Comparison of ENCODE assay signal across 10 cellular contexts in genomic region chr9:86350006-86350755, GRCh38. TPM values are rescaled to one million over a fixed set of nuclear protein-coding genes. Genes with fewer than 3 reads are reported as not detected.
DNase-seq lines count a peak whose midpoint lies in the region; TF ChIP-seq lines count a peak whose summit lies in the region.
"Had no signal": no experiment of that assay in that cellular context is flagged by ENCODE, and none has a peak within 500 bp of the region (broad histone marks: within the 10 kb centered on the region; RNA-seq: fewer than 3 reads in every experiment).

No MANE protein-coding gene starts in this region.

- no peaks in the 10 kb centered on the region for H3K9me2 ChIP-seq in MM.1S (replicated peaks; ENCODE audit: insufficient read depth, low read length)

- H2AFZ ChIP-seq in MM.1S (ENCODE audit: low read length) = no peak overlapping the region

- H3K79me2 ChIP-seq in MM.1S (ENCODE audit: low read length) = peaks cover 81% of the 10 kb centered on the region

- H3K9ac ChIP-seq in BLaER1 treated with 17β-estradiol and CSF1 and Interleukin-3, amounts not matched to agents 10 nM and 100 nM = peak overlapping the region; percentile 47 to 97 (median 94); a peak in 19 of 22 replicates
- H3K9ac ChIP-seq in MM.1S (ENCODE audit: low read length) = no peak overlapping the region; the same call in 1 of the 2 replicates
- H3K9ac ChIP-seq in endodermal cell (ENCODE audit: extremely low read depth, low read length, poor library complexity, severe bottlenecking) = no peak overlapping the region

- H3K36me3 ChIP-seq in BLaER1 treated with 17β-estradiol and CSF1 and Interleukin-3, amounts not matched to agents 10 nM and 100 nM = peaks cover 13 to 80% (median 53%) of the 10 kb centered on the region in 11 experiments
- H3K36me3 ChIP-seq in MM.1S (replicated peaks; ENCODE audit: insufficient read depth, low read length) (peaks cover 10% of the 10 kb centered on the region; the same call in 1 of the 2 replicates), endodermal cell (ENCODE audit: control insufficient read depth, insufficient read depth, low read length) (peaks cover 43% of the 10 kb centered on the region), esophagus squamous epithelium (peaks cover 0 to 56% (median 4%) of the 10 kb centered on the region in 3 donors), H7 (replicated peaks; ENCODE audit: control insufficient read depth, insufficient read depth, low read length) (no peaks in the 10 kb centered on the region; the same call in none of the 2 replicates)

- intact Hi-C loops in esophagus squamous epithelium (cut with DNase I) = loop anchor here (10.0 kb wide), 1 partner anchor 65 kb away; the partner anchor contains the start of gene ISCA1

- no peak for TF ChIP-seq POLR2A in esophagus squamous epithelium (IDR thresholded peaks at IDR 0.05)

- H3K9me3 Mint-ChIP-seq in endodermal cell = no peaks in the 10 kb centered on the region

- WGBS in endodermal cell (ENCODE audit: insufficient coverage in 1 of 2, insufficient read length in 1 of 2), 2 experiments = 92 to 94% methylated on average over 6 to 11 of the region's 12 CpGs
- 74 to 76% methylated on average over 12 of the region's 12 CpGs for WGBS in esophagus squamous epithelium, 2 donors

- no peak overlapping the region for H3K27ac Mint-ChIP-seq in endodermal cell

- H3K27ac ChIP-seq in BLaER1 treated with 17β-estradiol and CSF1 and Interleukin-3, amounts not matched to agents 10 nM and 100 nM = peak overlapping the region; percentile 85 to 97 (median 93); a peak in 21 of 22 replicates
- H3K27ac ChIP-seq in MM.1S (ENCODE audit: low read length) (no peak overlapping the region), endodermal cell (ENCODE audit: low read depth, low read length) (no peak overlapping the region), esophagus squamous epithelium (no peak overlapping the region)

- H3K9me3 ChIP-seq in BLaER1 treated with 17β-estradiol and CSF1 and Interleukin-3, amounts not matched to agents 10 nM and 100 nM (replicated peaks in 1 of 11) = peaks cover 0 to 6% (median 0%) of the 10 kb centered on the region in 11 experiments; a peak in 2 of 22 replicates
- H3K9me3 ChIP-seq in MM.1S (replicated peaks; ENCODE audit: insufficient read depth, low read length) = no peaks in the 10 kb centered on the region
- no peaks in the 10 kb centered on the region for H3K9me3 ChIP-seq in endodermal cell (ENCODE audit: control insufficient read depth, low read length)
- H3K9me3 ChIP-seq in esophagus squamous epithelium = no peaks in the 10 kb centered on the region

- peaks cover 38 to 66% (median 56%) of the 10 kb centered on the region in 10 experiments for H3K4me1 ChIP-seq in BLaER1 treated with 17β-estradiol and CSF1 and Interleukin-3, amounts not matched to agents 10 nM and 100 nM
- 0 out of 2 replicates have a peak, but pooled peaks cover 3% of the 10 kb centered on the region for H3K4me1 ChIP-seq in MM.1S (ENCODE audit: low read length)
- H3K4me1 ChIP-seq in endodermal cell (ENCODE audit: control insufficient read depth, insufficient read depth, low read length) = no peaks in the 10 kb centered on the region
- peaks cover 3 to 82% (median 47%) of the 10 kb centered on the region in 3 donors for H3K4me1 ChIP-seq in esophagus squamous epithelium

- DNase-seq in GM20000 (ENCODE audit: low spot score) (peak; percentile 48), MM.1S (no peak), endodermal cell (no peak), D341Med (ENCODE audit: low spot score) (no peak), esophagus squamous epithelium (lab: John Stamatoyannopoulos, UW) (no peak), H7 (no peak)
- no peak for DNase-seq in central memory CD4-positive, alpha-beta T cell
- DNase-seq: left cardiac atrium; stimulated activated CD8-positive, alpha-beta memory T cell treated with anti-CD3 and anti-CD28 coated beads, Interleukin-4, amount 100 ng/mL, for 48 hours had no signal

- peaks cover 31% of the 10 kb centered on the region for H3K36me3 Mint-ChIP-seq in endodermal cell (ENCODE audit: low read depth)

- peak overlapping the region; percentile 28 to 95 (median 86); a peak in 18 of 20 replicates for H3K4me3 ChIP-seq in BLaER1 treated with 17β-estradiol and CSF1 and Interleukin-3, amounts not matched to agents 10 nM and 100 nM
- H3K4me3 ChIP-seq in MM.1S (ENCODE audit: low read length) (peak overlapping the region; percentile 93), endodermal cell (ENCODE audit: low read length) (peak overlapping the region; percentile 63), esophagus squamous epithelium (peak overlapping the region in 2 of 4 donors; percentile 81 to 82), H7 (ENCODE audit: insufficient read depth, low read depth, low read length) (no peak overlapping the region)

- peaks cover 29% of the 10 kb centered on the region for H3F3A ChIP-seq in MM.1S (ENCODE audit: insufficient read depth, low read length)

- peaks cover 0 to 7% (median 5%) of the 10 kb centered on the region in 11 experiments; a peak in 9 of 22 replicates for H3K27me3 ChIP-seq in BLaER1 treated with 17β-estradiol and CSF1 and Interleukin-3, amounts not matched to agents 10 nM and 100 nM
- H3K27me3 ChIP-seq in MM.1S (replicated peaks; ENCODE audit: insufficient read depth, low read length) (no peaks in the 10 kb centered on the region), endodermal cell (ENCODE audit: control insufficient read depth, insufficient read depth, low read length, poor library complexity, severe bottlenecking) (no peaks in the 10 kb centered on the region), esophagus squamous epithelium (no peaks in the 10 kb centered on the region), H7 (ENCODE audit: control insufficient read depth, insufficient read depth, low read length) (peaks cover 2% of the 10 kb centered on the region; the same call in 1 of the 2 replicates)

- peaks cover 9 to 76% (median 45%) of the 10 kb centered on the region in 11 experiments; a peak in 16 of 22 replicates for H4K20me1 ChIP-seq in BLaER1 treated with 17β-estradiol and CSF1 and Interleukin-3, amounts not matched to agents 10 nM and 100 nM
- H4K20me1 ChIP-seq in MM.1S (ENCODE audit: insufficient read depth, low read length) = peaks cover 3% of the 10 kb centered on the region; the same call in 1 of the 2 replicates

- peak overlapping the region; percentile 88 to 99 (median 94) for H3K4me2 ChIP-seq in BLaER1 treated with 17β-estradiol and CSF1 and Interleukin-3, amounts not matched to agents 10 nM and 100 nM
- H3K4me2 ChIP-seq in MM.1S (ENCODE audit: low read depth, low read length) = peak overlapping the region; percentile 31; the same call in 1 of the 2 replicates

- H3K27me3 Mint-ChIP-seq in endodermal cell (ENCODE audit: insufficient read depth) = peaks cover 5% of the 10 kb centered on the region

- H3K4me3 Mint-ChIP-seq in endodermal cell = no peak overlapping the region

- TF ChIP-seq CTCF in GM20000 (IDR thresholded peaks at IDR 0.05; ENCODE audit: extremely low read depth, missing control alignments) = no peak
- TF ChIP-seq CTCF in MM.1S (IDR thresholded peaks at IDR 0.05; ENCODE audit: low read length) = no peak
- TF ChIP-seq CTCF in endodermal cell (conservative IDR thresholded peaks at IDR 0.05) = no peak
- no peak for TF ChIP-seq CTCF in esophagus squamous epithelium (IDR thresholded peaks at IDR 0.05)

- H3K4me1 Mint-ChIP-seq in endodermal cell = peaks cover 15% of the 10 kb centered on the region

RNA-seq across cellular contexts. Expression of gene TUT7, which starts 4.0 kb away (rescaled TPM):
- total RNA-seq in endodermal cell (10 to 100 TPM; 25.8 to 38.3 TPM), esophagus squamous epithelium (10 to 100 TPM; 34.3 to 71.0 (median 54.9) TPM)
- polyA plus RNA-seq in endodermal cell (2013, experiment 1 of 2) = 14.5 TPM
- polyA plus RNA-seq in endodermal cell (2013, experiment 2 of 2) = 19.5 TPM
- total RNA-seq in H7 (2014; rRNA removed; shearing (Covaris generic)) = 12.9 and 13.1 TPM in 2 replicates

Comparison
In these comparisons a context has a peak if more than half of its experiments do, and no peak if none do; other contexts are left out.
1. H3K27ac ChIP-seq: peak in BLaER1 treated with 17β-estradiol and CSF1 and Interleukin-3, amounts not matched to agents 10 nM and 100 nM (11 of 11); none in MM.1S (single experiment), endodermal cell (single experiment) and esophagus squamous epithelium (0 of 4).
2. H3K9ac ChIP-seq: peak in BLaER1 treated with 17β-estradiol and CSF1 and Interleukin-3, amounts not matched to agents 10 nM and 100 nM (11 of 11); none in MM.1S (single experiment) and endodermal cell (single experiment).